ENCODE assay signal across 8 cellular contexts in genomic region chr19:56315076-56315828, GRCh38. TPM values are rescaled to one million over a fixed set of nuclear protein-coding genes. Genes with fewer than 3 reads are reported as not detected.
A peak's percentile ranks its signal among the peaks of the same experiment; 100 is the strongest.
DNase-seq lines count a peak whose midpoint lies in the region; ATAC-seq and TF ChIP-seq lines count a peak whose summit lies in the region.

No MANE protein-coding gene starts in this region.

- H3K27ac Mint-ChIP-seq in CD4-positive, alpha-beta T cell: peak overlapping the region; percentile 95
- peak overlapping the region; percentile 97 for H3K27ac Mint-ChIP-seq in activated CD4-positive, alpha-beta memory T cell treated with anti-CD3 and anti-CD28 coated beads, Interleukin-2, amount 10 ng/mL, durations not matched to agents 7 days and 5 days

- H3K4me3 ChIP-seq in duodenal mucosa (ENCODE audit: low read depth in 1 of 2, low read length in 2 of 2) (peak overlapping the region; percentile 76 to 89), right lobe of liver (peak overlapping the region; percentile 67 to 93 (median 71))

- H3K4me1 Mint-ChIP-seq in CD4-positive, alpha-beta T cell (ENCODE audit: low read depth): peaks cover 34% of the 10 kb centered on the region
- peaks cover 23% of the 10 kb centered on the region for H3K4me1 Mint-ChIP-seq in activated CD4-positive, alpha-beta memory T cell treated with anti-CD3 and anti-CD28 coated beads, Interleukin-2, amount 10 ng/mL, durations not matched to agents 7 days and 5 days

- no peak for TF ChIP-seq CTCF in CD4-positive, alpha-beta T cell (IDR thresholded peaks at IDR 0.05)
- TF ChIP-seq CTCF in right lobe of liver (IDR thresholded peaks at IDR 0.05): no peak

- peak; percentile 78 to 91 (median 87) for DNase-seq in CD4-positive, alpha-beta T cell
- peak; percentile 98 for DNase-seq in HK-2 (ENCODE audit: unreplicated experiment)
- peak; percentile 97 for DNase-seq in NCI-H82 treated with DMSO at 0.1 percent for 48 hours (lab: John Stamatoyannopoulos, UW; ENCODE audit: unreplicated experiment)
- DNase-seq in activated CD4-positive, alpha-beta memory T cell treated with anti-CD3 and anti-CD28 coated beads, Interleukin-2, amount 10 ng/mL, durations not matched to agents 7 days and 5 days: peak; percentile 93
- peak; percentile 90 to 96 (median 94) for DNase-seq in right lobe of liver
- peak; percentile 94 for DNase-seq in stimulated activated CD4-positive, alpha-beta T cell treated with anti-CD3 and anti-CD28 coated beads, Interleukin-4, amount 100 ng/mL, for 24 hours

- no peaks in the 10 kb centered on the region for H3K27me3 Mint-ChIP-seq in CD4-positive, alpha-beta T cell
- no peaks in the 10 kb centered on the region for H3K27me3 Mint-ChIP-seq in activated CD4-positive, alpha-beta memory T cell treated with anti-CD3 and anti-CD28 coated beads, Interleukin-2, amount 10 ng/mL, durations not matched to agents 7 days and 5 days

- 3% methylated on average over 18 of the region's 37 CpGs for whole genome bisulfite sequencing in right lobe of liver (ENCODE audit: insufficient coverage, low coverage, low lambda C conversion rate, missing lambda C conversion rate)

- H3K27me3 ChIP-seq in CD4-positive, alpha-beta T cell (ENCODE audit: control insufficient read depth, insufficient read depth, low read length): no peaks in the 10 kb centered on the region
- no peaks in the 10 kb centered on the region for H3K27me3 ChIP-seq in duodenal mucosa (ENCODE audit: control insufficient read depth in 1 of 2, insufficient read depth in 2 of 2, low read length in 2 of 2)
- H3K27me3 ChIP-seq in right lobe of liver: no peaks in the 10 kb centered on the region

- TF ChIP-seq POLR2A in right lobe of liver (IDR thresholded peaks at IDR 0.05): peak; percentile 30

- peaks cover 29% of the 10 kb centered on the region for H3K36me3 Mint-ChIP-seq in CD4-positive, alpha-beta T cell (ENCODE audit: low read depth)
- H3K36me3 Mint-ChIP-seq in activated CD4-positive, alpha-beta memory T cell treated with anti-CD3 and anti-CD28 coated beads, Interleukin-2, amount 10 ng/mL, durations not matched to agents 7 days and 5 days (ENCODE audit: low read depth): peaks cover 12% of the 10 kb centered on the region

- H3K36me3 ChIP-seq in duodenal mucosa (ENCODE audit: control insufficient read depth in 1 of 2, insufficient read depth in 2 of 2, low read length in 2 of 2) (no peaks in the 10 kb centered on the region), right lobe of liver (no peaks in the 10 kb centered on the region)

- peak overlapping the region; percentile 85 to 88 for H3K9ac ChIP-seq in duodenal mucosa (ENCODE audit: low read depth in 1 of 2, low read length in 2 of 2)

- no peaks in the 10 kb centered on the region for H3K9me3 ChIP-seq in CD4-positive, alpha-beta T cell (ENCODE audit: control insufficient read depth, low read length)
- no peaks in the 10 kb centered on the region for H3K9me3 ChIP-seq in duodenal mucosa (ENCODE audit: control insufficient read depth in 1 of 2, low read length in 2 of 2)
- no peaks in the 10 kb centered on the region for H3K9me3 ChIP-seq in right lobe of liver

- peaks cover 20 to 21% of the 10 kb centered on the region in 2 donors for H3K4me1 ChIP-seq in duodenal mucosa (ENCODE audit: control insufficient read depth in 1 of 2, insufficient read depth in 2 of 2, low read length in 2 of 2)
- peaks cover 0 to 14% (median 6%) of the 10 kb centered on the region in 4 donors for H3K4me1 ChIP-seq in right lobe of liver

- no peaks in the 10 kb centered on the region for H3K9me3 Mint-ChIP-seq in CD4-positive, alpha-beta T cell
- no peaks in the 10 kb centered on the region for H3K9me3 Mint-ChIP-seq in activated CD4-positive, alpha-beta memory T cell treated with anti-CD3 and anti-CD28 coated beads, Interleukin-2, amount 10 ng/mL, durations not matched to agents 7 days and 5 days

- H3K27ac ChIP-seq in CD4-positive, alpha-beta T cell (ENCODE audit: low read depth, low read length): peak overlapping the region; percentile 93
- peak overlapping the region; percentile 98 for H3K27ac ChIP-seq in duodenal mucosa (ENCODE audit: low read depth, low read length)
- peak overlapping the region; percentile 90 to 97 (median 91) for H3K27ac ChIP-seq in right lobe of liver

- POLR2A ChIA-PET in CD4-positive, alpha-beta T cell (lab: Charles Lee): interaction anchor here (0.6 to 2.4 kb wide), 10 partner anchors 24 to 661 kb away, joined by 3 to 11 read pairs (median 4); partner anchors contain the start of genes ZNF444, ZNF471, ZNF582 and ZNF787
- POLR2A ChIA-PET in activated CD4-positive, alpha-beta memory T cell treated with anti-CD3 and anti-CD28 coated beads, Interleukin-2, amount 10 ng/mL, durations not matched to agents 7 days and 5 days (lab: Charles Lee): interaction anchor here (0.6 to 2.2 kb wide), 4 partner anchors 62 to 250 kb away, joined by 3 to 9 read pairs (median 4); partner anchors contain the start of gene ZNF787

- peak; percentile 80 for ATAC-seq in CD4-positive, alpha-beta T cell (ENCODE audit: poor library complexity)
- ATAC-seq in GM19455 (IDR thresholded peaks at IDR 0.05; ENCODE audit: unreplicated experiment) (peak; percentile 81), right lobe of liver (peak; percentile 87 to 93 (median 90))

- CTCF ChIA-PET in CD4-positive, alpha-beta T cell (lab: Charles Lee): interaction anchor here (0.6 to 0.8 kb wide), 2 partner anchors 62 to 1601 kb away, joined by 3 to 4 read pairs; no protein-coding TSS in a partner anchor
- CTCF ChIA-PET in activated CD4-positive, alpha-beta memory T cell treated with anti-CD3 and anti-CD28 coated beads, Interleukin-2, amount 10 ng/mL, durations not matched to agents 7 days and 5 days (lab: Charles Lee): interaction anchor here (0.9 to 3.4 kb wide), 4 partner anchors 18 to 240 kb away, joined by 3 to 17 read pairs (median 5); no protein-coding TSS in a partner anchor

- intact Hi-C loops in CD4-positive, alpha-beta T cell (cut with DNase I, micrococcal nuclease): loop anchor here (1.0 to 10.0 kb wide), 7 partner anchors 78 to 1840 kb away; partner anchors contain the start of genes ZNF582 (in 2 of the 2), EPN1 (in 1 of the 2), ZNF329 (in 1 of the 2) and ZNF628 (in 1 of the 2)
- intact Hi-C loops in right lobe of liver (cut with DNase I): no loop called here

- peak overlapping the region; percentile 91 for H3K4me3 Mint-ChIP-seq in CD4-positive, alpha-beta T cell
- H3K4me3 Mint-ChIP-seq in activated CD4-positive, alpha-beta memory T cell treated with anti-CD3 and anti-CD28 coated beads, Interleukin-2, amount 10 ng/mL, durations not matched to agents 7 days and 5 days: peak overlapping the region; percentile 81

RNA-seq across cellular contexts. Expression of gene ZSCAN5A, which starts 0.6 kb away (rescaled TPM):
- 1 to 10 TPM; 3.3 to 4.4 TPM for total RNA-seq in CD4-positive, alpha-beta T cell
- total RNA-seq in activated CD4-positive, alpha-beta memory T cell treated with anti-CD3 and anti-CD28 coated beads, Interleukin-2, amount 10 ng/mL, durations not matched to agents 7 days and 5 days: 1 to 10 TPM; 6.2 to 6.7 TPM
- total RNA-seq in right lobe of liver: 1 to 10 TPM; 2.3 to 7.9 (median 3.7) TPM

RNA-seq across cellular contexts. Expression of gene EDDM13, which starts 42.7 kb away (rescaled TPM):
- not detected for total RNA-seq in CD4-positive, alpha-beta T cell
- 1 to 10 TPM; 1.4 to 2.9 TPM for total RNA-seq in activated CD4-positive, alpha-beta memory T cell treated with anti-CD3 and anti-CD28 coated beads, Interleukin-2, amount 10 ng/mL, durations not matched to agents 7 days and 5 days
- not detected for total RNA-seq in right lobe of liver

Comparison
In these comparisons a context has a peak if more than half of its experiments do, and no peak if none do; other contexts are left out.
1. Peak in every context shown above with its lines: DNase-seq, ATAC-seq, H3K4me3 ChIP-seq and H3K27ac ChIP-seq.
2. intact Hi-C loops: an anchor here in CD4-positive, alpha-beta T cell (1.0 to 10.0 kb wide); none called in right lobe of liver.